In genomic region chr9:91192785-91193657, GRCh38 we compare ENCODE assay signal across 8 cellular contexts.
A peak's percentile ranks its signal among the peaks of the same experiment; 100 is the strongest.
DNase-seq lines count a peak whose midpoint lies in the region; ATAC-seq and TF ChIP-seq lines count a peak whose summit lies in the region.

No MANE protein-coding gene starts in this region.

- peaks cover 30 to 35% of the 10 kb centered on the region in 2 donors for H3K36me3 Mint-ChIP-seq in activated naive CD4-positive, alpha-beta T cell treated with anti-CD3 and anti-CD28 coated beads, Interleukin-2, amount 50 U/mL, for 72 hours
- H3K36me3 Mint-ChIP-seq in glutamatergic neuron (ENCODE audit: unreplicated experiment) = peaks cover 6% of the 10 kb centered on the region

- no peak overlapping the region for H2AFZ ChIP-seq in osteoblast (ENCODE audit: low read length)

- TF ChIP-seq POLR2A in suprapubic skin (IDR thresholded peaks at IDR 0.05) = peak in 1 of 2 donors; percentile 65

- no peaks in the 10 kb centered on the region for H3K36me3 ChIP-seq in osteoblast (ENCODE audit: insufficient read depth, low read length)
- H3K36me3 ChIP-seq in suprapubic skin = no peaks in the 10 kb centered on the region

- peak overlapping the region; percentile 90 for H3K4me2 ChIP-seq in osteoblast (ENCODE audit: insufficient read depth, low read length)

- peaks cover 19% of the 10 kb centered on the region for H3K4me1 Mint-ChIP-seq in glutamatergic neuron (ENCODE audit: low read depth, unreplicated experiment)

- DNase-seq in AG09319 (ENCODE audit: extremely low read depth, low read depth) (peak; percentile 99), HT1080 (ENCODE audit: low read depth) (peak; percentile 98), SIG-M5 treated with dmso at 0.1 percent for 504 hours (lab: John Stamatoyannopoulos, UW; ENCODE audit: unreplicated experiment) (peak; percentile 87), glutamatergic neuron (peak; percentile 59), osteoblast (ENCODE audit: insufficient read length, low spot score, missing footprints) (peak; percentile 97), suprapubic skin (ENCODE audit: low spot score in 2 of 2) (peak; percentile 94)
- DNase-seq in activated naive CD4-positive, alpha-beta T cell treated with anti-CD3 and anti-CD28 coated beads, Interleukin-2, amount 50 U/mL, for 72 hours (ENCODE audit: low spot score in 2 of 2) = peak; percentile 66 to 92

- H3K79me2 ChIP-seq in osteoblast (ENCODE audit: insufficient read depth, low read length) = no peaks in the 10 kb centered on the region

- peak overlapping the region; percentile 100 for H3K27ac ChIP-seq in osteoblast (ENCODE audit: low read depth, low read length)
- peak overlapping the region; percentile 93 for H3K27ac ChIP-seq in suprapubic skin

- peak overlapping the region; percentile 88 for H3K4me3 Mint-ChIP-seq in glutamatergic neuron (ENCODE audit: unreplicated experiment)

- H3K9me3 ChIP-seq in osteoblast (ENCODE audit: low read depth, low read length) (no peaks in the 10 kb centered on the region), suprapubic skin (no peaks in the 10 kb centered on the region)

- H3K27me3 Mint-ChIP-seq in glutamatergic neuron (ENCODE audit: unreplicated experiment) = peaks cover 6% of the 10 kb centered on the region

- H3K4me3 ChIP-seq in osteoblast (ENCODE audit: insufficient read depth, low read length) (peak overlapping the region; percentile 73), suprapubic skin (peak overlapping the region; percentile 38)

- ATAC-seq in GM19351 (IDR thresholded peaks at IDR 0.05; ENCODE audit: unreplicated experiment) = peak; percentile 38
- peak; percentile 87 for ATAC-seq in activated naive CD4-positive, alpha-beta T cell treated with anti-CD3 and anti-CD28 coated beads, Interleukin-2, amount 50 U/mL, for 72 hours

- H3K27ac Mint-ChIP-seq in activated naive CD4-positive, alpha-beta T cell treated with anti-CD3 and anti-CD28 coated beads, Interleukin-2, amount 50 U/mL, for 72 hours = peak overlapping the region; percentile 94 to 97
- H3K27ac Mint-ChIP-seq in glutamatergic neuron (ENCODE audit: unreplicated experiment) = peak overlapping the region; percentile 56

- WGBS in suprapubic skin = under 1% methylated on average over 42 of the region's 42 CpGs

- TF ChIP-seq CTCF in AG09319 (IDR thresholded peaks at IDR 0.05; ENCODE audit: low read depth, low read length) = no peak
- TF ChIP-seq CTCF in glutamatergic neuron (IDR thresholded peaks at IDR 0.05; ENCODE audit: partially characterized antibody, unreplicated experiment) = no peak
- TF ChIP-seq CTCF in osteoblast (IDR thresholded peaks at IDR 0.05; ENCODE audit: extremely low read depth, low read depth, low read length) = no peak
- TF ChIP-seq CTCF in suprapubic skin (IDR thresholded peaks at IDR 0.05) = no peak

- no peaks in the 10 kb centered on the region for H4K20me1 ChIP-seq in osteoblast (ENCODE audit: insufficient read depth, low read length)

- peaks cover 3 to 19% of the 10 kb centered on the region in 2 donors for H3K9me3 Mint-ChIP-seq in activated naive CD4-positive, alpha-beta T cell treated with anti-CD3 and anti-CD28 coated beads, Interleukin-2, amount 50 U/mL, for 72 hours
- H3K9me3 Mint-ChIP-seq in glutamatergic neuron (ENCODE audit: unreplicated experiment) = no peaks in the 10 kb centered on the region

- H3K27me3 ChIP-seq in osteoblast (ENCODE audit: insufficient read depth, low read length) (no peaks in the 10 kb centered on the region), suprapubic skin (no peaks in the 10 kb centered on the region)

- peak; percentile 86 for TF ChIP-seq EP300 in suprapubic skin (IDR thresholded peaks at IDR 0.05)

- peaks cover 41% of the 10 kb centered on the region for H3K4me1 ChIP-seq in osteoblast (ENCODE audit: insufficient read depth, low read length)
- H3K4me1 ChIP-seq in suprapubic skin = peaks cover 63% of the 10 kb centered on the region

Comparison
In these comparisons a context has a peak if more than half of its experiments do, and no peak if none do; other contexts are left out.
1. Peak in every context shown above with its lines: DNase-seq, ATAC-seq, H3K4me3 ChIP-seq and H3K27ac ChIP-seq.